ENCODE assay signal across 11 cellular contexts in genomic region chr15:62928996-62929350, GRCh38.
DNase-seq lines count a peak whose midpoint lies in the region; ATAC-seq lines count a peak whose summit lies in the region.
"Had no signal": no experiment of that assay in that cellular context is flagged by ENCODE, and none has a peak within 500 bp of the region (broad histone marks: within the 10 kb centered on the region; RNA-seq: fewer than 3 reads in every experiment).

No MANE protein-coding gene starts in this region.

- no peaks in the 10 kb centered on the region for H3K9me3 ChIP-seq in mesodermal cell (ENCODE audit: control insufficient read depth, low read length)

- H3K4me3 ChIP-seq in mesodermal cell (ENCODE audit: extremely low read depth, insufficient read depth, low read length, poor library complexity, severe bottlenecking), result no peak overlapping the region

- no peaks in the 10 kb centered on the region for H3K36me3 ChIP-seq in mesodermal cell (ENCODE audit: control insufficient read depth, insufficient read depth, low read length)

- H3K27ac ChIP-seq in mesodermal cell (ENCODE audit: low read depth, low read length, severe bottlenecking), result peak overlapping the region; percentile 94

- peaks cover 19% of the 10 kb centered on the region for H3K4me1 ChIP-seq in mesodermal cell (ENCODE audit: control insufficient read depth, insufficient read depth, low read length, poor library complexity, severe bottlenecking)

- DNase-seq in COLO668 (lab: John Stamatoyannopoulos, UW; ENCODE audit: unreplicated experiment), result peak; percentile 14
- DNase-seq in NCI-H446 treated with DMSO at 0.1 percent for 48 hours (lab: John Stamatoyannopoulos, UW), result peak; percentile 38
- peak; percentile 59 for DNase-seq in dermis blood vessel endothelial cell
- DNase-seq in KG1 (lab: John Stamatoyannopoulos, UW), result no peak
- no peak for DNase-seq in SW480 (ENCODE audit: low spot score)
- DNase-seq: activated CD8-positive, alpha-beta memory T cell treated with anti-CD3 and anti-CD28 coated beads, Interleukin-2, amount 50 U/mL, for 48 hours; amygdala; NCI-H1694 had no signal

- ATAC-seq in GM21576 (IDR thresholded peaks at IDR 0.05; ENCODE audit: unreplicated experiment) (no peak), HG03280 (IDR thresholded peaks at IDR 0.05; ENCODE audit: unreplicated experiment) (no peak)

Comparison
In these comparisons a context has a peak if more than half of its experiments do, and no peak if none do; other contexts are left out.
1. DNase-seq: peak in COLO668 (single experiment), NCI-H446 treated with DMSO at 0.1 percent for 48 hours (single experiment) and dermis blood vessel endothelial cell (single experiment); none in KG1 (single experiment) and SW480 (single experiment).